In genomic region chr9:23938908-23939307, GRCh38 we compare ENCODE assay signal across 18 cellular contexts.
"Had no signal": no experiment of that assay in that cellular context is flagged by ENCODE, and none has a peak within 500 bp of the region (broad histone marks: within the 10 kb centered on the region; RNA-seq: fewer than 3 reads in every experiment).

No MANE protein-coding gene starts in this region.

- H3K4me3 ChIP-seq: esophagus muscularis mucosa, gastrocnemius medialis, heart right ventricle, psoas muscle, spleen, tibial artery, upper lobe of left lung, uterus had no signal

- DNase-seq: effector memory CD8-positive, alpha-beta T cell; gastrocnemius medialis; heart right ventricle; hypothalamus; islet precursor cell; mammary epithelial cell; naive thymus-derived CD8-positive, alpha-beta T cell; psoas muscle; retina; spleen; stimulated activated CD4-positive, alpha-beta T cell treated with anti-CD3 and anti-CD28 coated beads, Interleukin-15, amount 100 ng/mL, for 24 hours; stimulated activated CD4-positive, alpha-beta T cell treated with anti-CD3 and anti-CD28 coated beads, Interleukin-1b, Interleukin-23, amount 100 ng/mL, for 48 hours; stimulated activated CD4-positive, alpha-beta T cell treated with anti-CD3 and anti-CD28 coated beads, Interleukin-4, amount 100 ng/mL, for 24 hours; tibial artery; upper lobe of left lung; uterus had no signal

- H3K9me3 ChIP-seq: gastrocnemius medialis, neutrophil, uterus had no signal

- H3K27me3 ChIP-seq: esophagus muscularis mucosa, gastrocnemius medialis, heart right ventricle, neutrophil, spleen, tibial artery, upper lobe of left lung, uterus had no signal

- H3K36me3 ChIP-seq: esophagus muscularis mucosa, gastrocnemius medialis, heart right ventricle, neutrophil, spleen, tibial artery, upper lobe of left lung, uterus had no signal
